In the genomic region with DNA sequence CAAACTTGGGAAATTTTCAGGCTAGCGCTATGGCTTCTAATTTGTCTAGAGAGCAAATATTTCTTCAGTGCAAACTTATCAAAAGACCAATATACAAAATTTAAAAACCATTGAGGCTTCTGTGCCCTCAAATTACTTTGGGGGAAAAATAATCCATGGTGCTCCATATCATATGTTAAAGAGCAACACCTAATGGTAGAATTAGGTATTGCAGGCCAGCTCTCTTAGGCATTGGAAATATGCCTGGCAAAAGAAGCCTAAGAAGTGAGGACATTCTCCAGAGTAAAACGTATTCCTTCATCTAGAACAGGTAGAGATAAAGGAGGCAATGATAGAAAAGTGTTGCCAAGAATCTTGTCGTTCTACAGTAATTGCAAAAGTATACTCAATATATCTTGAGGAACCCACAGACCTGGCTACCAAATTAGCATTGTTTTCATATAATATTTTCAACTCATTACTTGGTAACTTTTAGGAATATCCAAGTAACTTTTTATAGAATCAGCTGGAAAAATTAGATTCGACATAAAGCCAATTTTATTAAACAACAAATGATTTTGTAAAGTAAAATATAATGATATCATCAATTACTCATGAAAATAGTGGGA, we compare ENCODE assay signal across 9 cellular contexts.
DNase-seq lines count a peak whose midpoint lies in the region; ATAC-seq and TF ChIP-seq lines count a peak whose summit lies in the region.
"Had no signal": no experiment of that assay in that cellular context is flagged by ENCODE, and none has a peak within 500 bp of the region (broad histone marks: within the 10 kb centered on the region; RNA-seq: fewer than 3 reads in every experiment).

No MANE protein-coding gene starts in this region.

- peaks cover 6% of the 10 kb centered on the region for H3K9me3 Mint-ChIP-seq in endodermal cell
- no peaks in the 10 kb centered on the region for H3K9me3 Mint-ChIP-seq in progenitor cell of endocrine pancreas (ENCODE audit: low read depth)

- DNase-seq in NCI-H2081 (lab: John Stamatoyannopoulos, UW), result peak; percentile 12 to 40
- no peak for DNase-seq in NCI-H2081 treated with DMSO at 0.1 percent for 48 hours (lab: John Stamatoyannopoulos, UW)
- no peak for DNase-seq in endodermal cell
- no peak for DNase-seq in progenitor cell of endocrine pancreas (ENCODE audit: low spot score, unreplicated experiment)

- H3K4me3 Mint-ChIP-seq in endodermal cell, result no peak overlapping the region
- H3K4me3 Mint-ChIP-seq in progenitor cell of endocrine pancreas (ENCODE audit: low read depth), result no peak overlapping the region

- H3K4me1 Mint-ChIP-seq in endodermal cell, result no peaks in the 10 kb centered on the region
- peaks cover 3% of the 10 kb centered on the region for H3K4me1 Mint-ChIP-seq in progenitor cell of endocrine pancreas (ENCODE audit: low read depth)

- H3K9me3 ChIP-seq in endodermal cell (ENCODE audit: control insufficient read depth, low read length), result peaks cover 11% of the 10 kb centered on the region

- H3K27me3 Mint-ChIP-seq in endodermal cell (ENCODE audit: insufficient read depth) (peaks cover 18% of the 10 kb centered on the region), progenitor cell of endocrine pancreas (no peaks in the 10 kb centered on the region)

- TF ChIP-seq CTCF in LNCAP (IDR thresholded peaks at IDR 0.05) (peak; percentile 74), endodermal cell (conservative IDR thresholded peaks at IDR 0.05) (peak; percentile 93), progenitor cell of endocrine pancreas (IDR thresholded peaks at IDR 0.05; ENCODE audit: unreplicated experiment) (peak; percentile 67)

- no peak overlapping the region for H3K4me3 ChIP-seq in endodermal cell (ENCODE audit: low read length)
- H3K4me3 ChIP-seq: BLaER1 treated with 17β-estradiol and CSF1 and Interleukin-3, amounts not matched to agents 10 nM and 100 nM had no signal

- H3K9ac ChIP-seq in endodermal cell (ENCODE audit: extremely low read depth, low read length, poor library complexity, severe bottlenecking), result no peak overlapping the region
- H3K9ac ChIP-seq: BLaER1 treated with 17β-estradiol and CSF1 and Interleukin-3, amounts not matched to agents 10 nM and 100 nM had no signal

- H3K4me1 ChIP-seq in endodermal cell (ENCODE audit: control insufficient read depth, insufficient read depth, low read length), result no peaks in the 10 kb centered on the region

- WGBS in endodermal cell (ENCODE audit: insufficient coverage in 1 of 2, insufficient read length in 1 of 2), 2 experiments, result 74 to 96% methylated on average over 3 of the region's 4 CpGs

- no peaks in the 10 kb centered on the region for H3K36me3 Mint-ChIP-seq in endodermal cell (ENCODE audit: low read depth)
- no peaks in the 10 kb centered on the region for H3K36me3 Mint-ChIP-seq in progenitor cell of endocrine pancreas (ENCODE audit: insufficient read depth)

- no peak overlapping the region for H3K27ac ChIP-seq in endodermal cell (ENCODE audit: low read depth, low read length)
- H3K27ac ChIP-seq: BLaER1 treated with 17β-estradiol and CSF1 and Interleukin-3, amounts not matched to agents 10 nM and 100 nM had no signal

- H3K27ac Mint-ChIP-seq in endodermal cell, result no peak overlapping the region
- H3K27ac Mint-ChIP-seq in progenitor cell of endocrine pancreas, result no peak overlapping the region

- ATAC-seq in HG03432 (IDR thresholded peaks at IDR 0.05; ENCODE audit: unreplicated experiment) (no peak), HG03571 (IDR thresholded peaks at IDR 0.05; ENCODE audit: unreplicated experiment) (no peak), GM19395 (IDR thresholded peaks at IDR 0.05; ENCODE audit: unreplicated experiment) (no peak)

- H3K27me3 ChIP-seq in endodermal cell (ENCODE audit: control insufficient read depth, insufficient read depth, low read length, poor library complexity, severe bottlenecking), result no peaks in the 10 kb centered on the region
- H3K27me3 ChIP-seq: BLaER1 treated with 17β-estradiol and CSF1 and Interleukin-3, amounts not matched to agents 10 nM and 100 nM had no signal

- H3K36me3 ChIP-seq in endodermal cell (ENCODE audit: control insufficient read depth, insufficient read depth, low read length), result no peaks in the 10 kb centered on the region
- H3K36me3 ChIP-seq: BLaER1 treated with 17β-estradiol and CSF1 and Interleukin-3, amounts not matched to agents 10 nM and 100 nM had no signal

Comparison
In these comparisons a context has a peak if more than half of its experiments do, and no peak if none do; other contexts are left out.
1. DNase-seq: peak in NCI-H2081 (2 of 2); none in NCI-H2081 treated with DMSO at 0.1 percent for 48 hours (single experiment), endodermal cell (single experiment) and progenitor cell of endocrine pancreas (single experiment).
2. Peak in every context shown above with its lines, with median percentiles within 50 percentile points of each other: CTCF ChIP-seq.